ENCODE assay signal across 27 cellular contexts in the genomic region with DNA sequence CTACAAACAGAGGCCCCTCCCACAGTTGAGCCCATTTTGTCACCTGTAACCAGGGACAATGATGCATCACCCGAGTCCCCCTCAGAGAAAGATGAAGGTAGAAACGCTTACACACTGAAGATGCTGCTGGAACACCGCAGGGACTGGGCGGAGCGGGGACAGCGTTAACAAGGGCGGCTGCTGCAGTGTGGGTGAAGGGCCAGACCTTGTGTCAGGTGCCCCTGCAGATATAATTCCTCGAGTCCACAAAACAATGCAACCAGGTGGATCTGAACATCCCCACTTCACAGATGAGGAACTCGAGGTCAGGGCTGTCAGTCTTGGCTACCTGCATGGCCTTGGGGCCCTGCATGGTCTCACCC. TPM values are rescaled to one million over a fixed set of nuclear protein-coding genes. Genes with fewer than 3 reads are reported as not detected.
A peak's percentile ranks its signal among the peaks of the same experiment; 100 is the strongest.
DNase-seq lines count a peak whose midpoint lies in the region; ATAC-seq, FAIRE-seq and TF ChIP-seq lines count a peak whose summit lies in the region.
"Had no signal": no experiment of that assay in that cellular context is flagged by ENCODE, and none has a peak within 500 bp of the region (broad histone marks: within the 10 kb centered on the region; RNA-seq: fewer than 3 reads in every experiment).

No MANE protein-coding gene starts in this region.

- no peak overlapping the region for H3K4me2 ChIP-seq in H1 (ENCODE audit: insufficient read depth in 1 of 2, low read depth in 2 of 2, low read length in 2 of 2)
- H3K4me2 ChIP-seq: KMS-11 had no signal

- no peak for FAIRE-seq in H1 (lab: Jason Lieb, UNC)
- FAIRE-seq: D721Med, kidney, RCC 7860 had no signal

- no peak overlapping the region for H3K14ac ChIP-seq in H1 (ENCODE audit: insufficient read length)

- no peak overlapping the region for H3K27ac ChIP-seq in CD8-positive, alpha-beta memory T cell (ENCODE audit: low read depth, low read length)
- no peak overlapping the region for H3K27ac ChIP-seq in H1 (ENCODE audit: low read depth, low read length)
- H3K27ac ChIP-seq: KMS-11, lower lobe of right lung, SJSA1 had no signal

- H2AK5ac ChIP-seq in H1 (ENCODE audit: low read depth, low read length): no peak overlapping the region

- H4K8ac ChIP-seq in H1 (ENCODE audit: extremely low read depth, insufficient read depth, low read length): no peak overlapping the region

- H2BK120ac ChIP-seq in H1 (replicated peaks; ENCODE audit: low read depth, low read length): no peak overlapping the region

- H3K9me3 ChIP-seq in CD8-positive, alpha-beta memory T cell (ENCODE audit: low read length): no peaks in the 10 kb centered on the region
- no peaks in the 10 kb centered on the region for H3K9me3 ChIP-seq in H1 (ENCODE audit: insufficient read depth in 2 of 2, low read depth in 1 of 2, low read length in 1 of 2)
- H3K9me3 ChIP-seq: lower lobe of right lung, mucosa of descending colon, SJSA1, upper lobe of left lung had no signal

- WGBS in H1 (ENCODE audit: extremely low coverage in 1 of 2, insufficient coverage in 1 of 2, insufficient read length in 1 of 2, insufficient replicate concordance in 2 of 2, low coverage in 1 of 2, low lambda C conversion rate in 2 of 2, missing lambda C conversion rate in 1 of 2), 2 experiments: 91% methylated on average over 9 of the region's 9 CpGs; no CpG with 5 or more reads in 1 of the 2 experiments

- no peaks in the 10 kb centered on the region for H3K27me3 ChIP-seq in CD8-positive, alpha-beta memory T cell (ENCODE audit: insufficient read depth, low read length, poor library complexity, severe bottlenecking)
- no peaks in the 10 kb centered on the region for H3K27me3 ChIP-seq in H1 (replicated peaks in 1 of 4; ENCODE audit: control insufficient read depth in 3 of 4, extremely low read depth in 1 of 4, insufficient read depth in 3 of 4, low read length in 3 of 4)
- H3K27me3 ChIP-seq: SJSA1, upper lobe of left lung had no signal

- H2BK15ac ChIP-seq in H1 (ENCODE audit: low read length): 0 out of 2 replicates have a peak overlapping the region, but pooled peaks have one; percentile 49

- no peaks in the 10 kb centered on the region for H4K20me1 ChIP-seq in H1 (replicated peaks in 1 of 2; ENCODE audit: control insufficient read depth in 1 of 2, insufficient read depth in 2 of 2, low read length in 2 of 2)

- ATAC-seq in activated CD8-positive, alpha-beta memory T cell treated with anti-CD3 and anti-CD28 coated beads, Interleukin-2, amount 10 ng/mL, durations not matched to agents 7 days and 5 days: no peak
- ATAC-seq in stimulated activated effector memory CD8-positive, alpha-beta T cell treated with anti-CD3 and anti-CD28 coated beads, Interleukin-12 subunit alpha, Interleukin-12 subunit beta, amount 100 ng/mL, for 72 hours: no peak
- ATAC-seq: mucosa of descending colon had no signal

- no peak for TF ChIP-seq POLR2A in H1 (IDR thresholded peaks at IDR 0.05; ENCODE audit: control extremely low read depth in 1 of 2, low read depth in 2 of 2, low read length in 2 of 2)

- H2BK12ac ChIP-seq in H1 (ENCODE audit: low read depth, low read length): no peak overlapping the region

- H3K56ac ChIP-seq in H1 (replicated peaks; ENCODE audit: insufficient read length, low read depth, low read length): no peak overlapping the region

- peaks cover 47% of the 10 kb centered on the region for H3K4me1 ChIP-seq in CD8-positive, alpha-beta memory T cell (ENCODE audit: insufficient read depth, low read length)
- peaks cover 0 to 3% (median 2%) of the 10 kb centered on the region in 4 experiments; a peak in 5 of 7 replicates for H3K4me1 ChIP-seq in H1 (replicated peaks in 1 of 4; ENCODE audit: control insufficient read depth in 3 of 4, insufficient read depth in 4 of 4, low read length in 3 of 4)
- H3K4me1 ChIP-seq: SJSA1 had no signal

- no peaks in the 10 kb centered on the region; the same call in 1 of the 2 replicates for H3K79me1 ChIP-seq in H1 (ENCODE audit: low read depth, low read length)

- peak overlapping the region; percentile 45 for H3K27ac Mint-ChIP-seq in activated CD8-positive, alpha-beta memory T cell treated with anti-CD3 and anti-CD28 coated beads, Interleukin-2, amount 10 ng/mL, durations not matched to agents 7 days and 5 days
- H3K27ac Mint-ChIP-seq in CD8-positive, alpha-beta memory T cell: peak overlapping the region; percentile 32 to 96 (median 82)
- peak overlapping the region; percentile 37 for H3K27ac Mint-ChIP-seq in stimulated activated effector memory CD8-positive, alpha-beta T cell treated with anti-CD3 and anti-CD28 coated beads, Interleukin-12 subunit alpha, Interleukin-12 subunit beta, amount 100 ng/mL, for 72 hours

- H4K5ac ChIP-seq in H1 (ENCODE audit: insufficient read length, low read depth, low read length): no peak overlapping the region

- no peak overlapping the region for H3K4ac ChIP-seq in H1 (replicated peaks; ENCODE audit: insufficient read length, low read depth, low read length)

- no peak for TF ChIP-seq EP300 in H1 (IDR thresholded peaks at IDR 0.05; ENCODE audit: borderline replicate concordance in 1 of 2, low read depth in 2 of 2, low read length in 2 of 2)

- H3K36me3 Mint-ChIP-seq in activated CD8-positive, alpha-beta memory T cell treated with anti-CD3 and anti-CD28 coated beads, Interleukin-2, amount 10 ng/mL, durations not matched to agents 7 days and 5 days: no peaks in the 10 kb centered on the region
- H3K36me3 Mint-ChIP-seq in CD8-positive, alpha-beta memory T cell: no peaks in the 10 kb centered on the region
- H3K36me3 Mint-ChIP-seq in stimulated activated effector memory CD8-positive, alpha-beta T cell treated with anti-CD3 and anti-CD28 coated beads, Interleukin-12 subunit alpha, Interleukin-12 subunit beta, amount 100 ng/mL, for 72 hours: no peaks in the 10 kb centered on the region

- no peak for DNase-seq in activated CD8-positive, alpha-beta memory T cell treated with anti-CD3 and anti-CD28 coated beads, Interleukin-2, amount 10 ng/mL, durations not matched to agents 7 days and 5 days
- DNase-seq in activated CD8-positive, alpha-beta memory T cell treated with anti-CD3 and anti-CD28 coated beads for 24 hours: no peak
- peak in 1 of 5 donors; percentile 35 for DNase-seq in CD8-positive, alpha-beta memory T cell
- DNase-seq in H1 (ENCODE audit: low read depth in 1 of 2, low spot score in 2 of 2) (no peak), NCI-H1092 (lab: John Stamatoyannopoulos, UW) (no peak), RKO (ENCODE audit: low spot score) (no peak)
- no peak for DNase-seq in stimulated activated effector memory CD8-positive, alpha-beta T cell treated with anti-CD3 and anti-CD28 coated beads, Interleukin-12 subunit alpha, Interleukin-12 subunit beta, amount 100 ng/mL, for 72 hours (ENCODE audit: low spot score in 2 of 2)
- DNase-seq in stimulated activated naive CD4-positive, alpha-beta T cell treated with Interleukin-2 at 50 U/mL for 16 hours (lab: John Stamatoyannopoulos, UW): no peak
- DNase-seq: activated CD4-positive, alpha-beta T cell treated with anti-CD3 and anti-CD28 coated beads for 4 hours; activated naive CD4-positive, alpha-beta T cell; amygdala; C1 segment of cervical spinal cord; cortex of kidney; kidney; lower lobe of right lung; mucosa of descending colon; NCI-H1694; NCI-H69; posterior cingulate gyrus had no signal

- H2BK5ac ChIP-seq in H1 (ENCODE audit: low read depth, low read length): no peak overlapping the region

- H3K79me2 ChIP-seq in H1 (ENCODE audit: control insufficient read depth in 1 of 2, insufficient read depth in 2 of 2, low read length in 2 of 2): peaks cover 0 to 4% of the 10 kb centered on the region in 2 experiments; a peak in 1 of 4 replicates

- no peak overlapping the region for H2AFZ ChIP-seq in H1 (ENCODE audit: low read length)

- CTCF ChIA-PET in activated CD8-positive, alpha-beta memory T cell treated with anti-CD3 and anti-CD28 coated beads, Interleukin-2, amount 10 ng/mL, durations not matched to agents 7 days and 5 days (lab: Charles Lee): interaction anchor here (2.4 kb wide), 1 partner anchor 9 kb away, joined by 11 read pairs; a partner anchor contains a TSS
- CTCF ChIA-PET in CD8-positive, alpha-beta memory T cell (lab: Charles Lee): interaction anchor here (3.7 to 11.0 kb wide), 2 partner anchors 8 to 75 kb away, joined by 15 to 118 read pairs; a partner anchor contains a TSS
- CTCF ChIA-PET in H1 (lab: Charles Lee; ENCODE audit: partially characterized antibody): interaction anchor here (0.7 to 2.0 kb wide), 3 partner anchors 9 to 84 kb away, joined by 3 to 5 read pairs (median 5); no protein-coding TSS in a partner anchor

- POLR2A ChIA-PET in CD8-positive, alpha-beta memory T cell (lab: Charles Lee): no interaction called here
- POLR2A ChIA-PET in H1 (lab: Charles Lee; ENCODE audit: partially characterized antibody): interaction anchor here (1.4 kb wide), 1 partner anchor 9 kb away, joined by 3 read pairs; a partner anchor contains a TSS

- H3K4me1 Mint-ChIP-seq in activated CD8-positive, alpha-beta memory T cell treated with anti-CD3 and anti-CD28 coated beads, Interleukin-2, amount 10 ng/mL, durations not matched to agents 7 days and 5 days: peaks cover 57% of the 10 kb centered on the region
- peaks cover 54 to 62% (median 61%) of the 10 kb centered on the region in 3 donors for H3K4me1 Mint-ChIP-seq in CD8-positive, alpha-beta memory T cell
- H3K4me1 Mint-ChIP-seq in stimulated activated effector memory CD8-positive, alpha-beta T cell treated with anti-CD3 and anti-CD28 coated beads, Interleukin-12 subunit alpha, Interleukin-12 subunit beta, amount 100 ng/mL, for 72 hours: peaks cover 54% of the 10 kb centered on the region

- no peak overlapping the region for H3K4me3 ChIP-seq in CD8-positive, alpha-beta memory T cell (ENCODE audit: low read length)
- H3K4me3 ChIP-seq in H1 (ENCODE audit: extremely low read depth in 1 of 4, insufficient read depth in 2 of 4, low read depth in 3 of 4, low read length in 4 of 4): no peak overlapping the region
- H3K4me3 ChIP-seq: lower lobe of right lung, mucosa of descending colon, SJSA1, upper lobe of left lung had no signal

- H3K36me3 ChIP-seq in CD8-positive, alpha-beta memory T cell (ENCODE audit: insufficient read depth, low read length): no peaks in the 10 kb centered on the region
- no peaks in the 10 kb centered on the region for H3K36me3 ChIP-seq in H1 (ENCODE audit: control insufficient read depth in 2 of 4, insufficient read depth in 4 of 4, low read length in 3 of 4)
- H3K36me3 ChIP-seq: lower lobe of right lung, SJSA1, upper lobe of left lung had no signal

- H2BK20ac ChIP-seq in H1 (ENCODE audit: low read length): no peak overlapping the region

- TF ChIP-seq RAD21 in H1 (IDR thresholded peaks at IDR 0.05 in 1 of 2, conservative IDR thresholded peaks at IDR 0.05 in 1 of 2; ENCODE audit: low read depth in 2 of 2, low read length in 2 of 2): no peak

- H3K9me3 Mint-ChIP-seq in activated CD8-positive, alpha-beta memory T cell treated with anti-CD3 and anti-CD28 coated beads, Interleukin-2, amount 10 ng/mL, durations not matched to agents 7 days and 5 days (ENCODE audit: low read depth): no peaks in the 10 kb centered on the region
- no peaks in the 10 kb centered on the region for H3K9me3 Mint-ChIP-seq in CD8-positive, alpha-beta memory T cell
- no peaks in the 10 kb centered on the region for H3K9me3 Mint-ChIP-seq in stimulated activated effector memory CD8-positive, alpha-beta T cell treated with anti-CD3 and anti-CD28 coated beads, Interleukin-12 subunit alpha, Interleukin-12 subunit beta, amount 100 ng/mL, for 72 hours
- H3K9me3 Mint-ChIP-seq: H9 had no signal

- no peak overlapping the region for H3K4me3 Mint-ChIP-seq in activated CD8-positive, alpha-beta memory T cell treated with anti-CD3 and anti-CD28 coated beads, Interleukin-2, amount 10 ng/mL, durations not matched to agents 7 days and 5 days
- H3K4me3 Mint-ChIP-seq in CD8-positive, alpha-beta memory T cell: peak overlapping the region in 5 of 7 donors; percentile 28 to 83 (median 72)
- no peak overlapping the region for H3K4me3 Mint-ChIP-seq in stimulated activated effector memory CD8-positive, alpha-beta T cell treated with anti-CD3 and anti-CD28 coated beads, Interleukin-12 subunit alpha, Interleukin-12 subunit beta, amount 100 ng/mL, for 72 hours
- H3K4me3 Mint-ChIP-seq: H9 had no signal

- no peak overlapping the region for H3K18ac ChIP-seq in H1 (ENCODE audit: extremely low read depth, low read length)

- no peaks in the 10 kb centered on the region for H3K23me2 ChIP-seq in H1 (ENCODE audit: low read depth, low read length)

- peaks cover 10% of the 10 kb centered on the region for H3K27me3 Mint-ChIP-seq in activated CD8-positive, alpha-beta memory T cell treated with anti-CD3 and anti-CD28 coated beads, Interleukin-2, amount 10 ng/mL, durations not matched to agents 7 days and 5 days
- H3K27me3 Mint-ChIP-seq in CD8-positive, alpha-beta memory T cell: no peaks in the 10 kb centered on the region

- TF ChIP-seq CTCF in H1 (IDR thresholded peaks at IDR 0.05; ENCODE audit: control extremely low read depth in 1 of 3, insufficient read depth in 1 of 3, low read depth in 1 of 3, low read length in 3 of 3): no peak

- no peak overlapping the region for H3K9ac ChIP-seq in H1 (replicated peaks in 1 of 4; ENCODE audit: extremely low read depth in 1 of 4, low read depth in 3 of 4, low read length in 3 of 4)
- H3K9ac ChIP-seq: KMS-11 had no signal

- H4K91ac ChIP-seq in H1 (replicated peaks; ENCODE audit: insufficient read length, low read length): no peak overlapping the region

- H3K23ac ChIP-seq in H1 (ENCODE audit: insufficient read length): no peak overlapping the region

RNA-seq across cellular contexts. Expression of a gene that starts 6.3 kb away (rescaled TPM):
- total RNA-seq in activated CD8-positive, alpha-beta memory T cell treated with anti-CD3 and anti-CD28 coated beads, Interleukin-2, amount 10 ng/mL, durations not matched to agents 7 days and 5 days: 10 to 100 TPM; 16.9 to 27.8 TPM
- 10 to 100 TPM; 15.1 to 19.8 TPM for total RNA-seq in CD8-positive, alpha-beta memory T cell
- polyA plus RNA-seq in CD8-positive, alpha-beta memory T cell: 11.2 TPM
- total RNA-seq in H1 (2021; fragmentation: NEBNext Ultra II Directional; extraction: Animal tissue kit (Norgen Biotek cat#: 25700)): 28.1 and 33.8 TPM in 2 replicates
- polyA plus RNA-seq in H1 (2011; rRNA removed): 15.2 and 31.3 TPM in 2 replicates
- 14.1 TPM for polyA plus RNA-seq in H1 (2011; cell fraction: cytosol; rRNA removed)
- polyA plus RNA-seq in H1 (2011; cell fraction: nucleus; rRNA removed): 49.4 TPM
- polyA plus RNA-seq in H1 (2012, experiment 1 of 2): 20.3 to 30.7 TPM (median 27.8 TPM) in 4 replicates
- 32.4 TPM for polyA plus RNA-seq in H1 (2012, experiment 2 of 2)
- 23.0 TPM for polyA plus RNA-seq in H1 (2013, experiment 1 of 2)
- 21.6 TPM for polyA plus RNA-seq in H1 (2013, experiment 2 of 2)
- polyA minus RNA-seq in H1 (2011; rRNA and poly(A)+ RNA removed): 51.2 and 56.3 TPM in 2 replicates
- polyA minus RNA-seq in H1 (2011; cell fraction: cytosol; rRNA and poly(A)+ RNA removed): 21.0 TPM
- polyA minus RNA-seq in H1 (2011; cell fraction: nucleus; rRNA and poly(A)+ RNA removed): 57.7 TPM

RNA-seq across cellular contexts. Expression of a gene that starts 9.5 kb away (rescaled TPM):
- 1 to 10 TPM; 1.1 to 2.6 TPM for total RNA-seq in activated CD8-positive, alpha-beta memory T cell treated with anti-CD3 and anti-CD28 coated beads, Interleukin-2, amount 10 ng/mL, durations not matched to agents 7 days and 5 days
- total RNA-seq in CD8-positive, alpha-beta memory T cell: 1 to 10 TPM; 4.8 to 6.8 TPM
- polyA plus RNA-seq in CD8-positive, alpha-beta memory T cell: 0.67 TPM
- 24.6 and 25.4 TPM in 2 replicates for total RNA-seq in H1 (2021; fragmentation: NEBNext Ultra II Directional; extraction: Animal tissue kit (Norgen Biotek cat#: 25700))
- 65.7 and 74.8 TPM in 2 replicates for polyA plus RNA-seq in H1 (2011; rRNA removed)
- polyA plus RNA-seq in H1 (2011; cell fraction: cytosol; rRNA removed): 69.9 TPM
- 99.2 TPM for polyA plus RNA-seq in H1 (2011; cell fraction: nucleus; rRNA removed)
- polyA plus RNA-seq in H1 (2012, experiment 1 of 2): 26.4 to 39.5 TPM (median 32.7 TPM) in 4 replicates
- polyA plus RNA-seq in H1 (2012, experiment 2 of 2): 41.1 TPM
- polyA plus RNA-seq in H1 (2013, experiment 1 of 2): 27.1 TPM
- polyA plus RNA-seq in H1 (2013, experiment 2 of 2): 26.2 TPM
- 28.7 and 41.3 TPM in 2 replicates for polyA minus RNA-seq in H1 (2011; rRNA and poly(A)+ RNA removed)
- polyA minus RNA-seq in H1 (2011; cell fraction: cytosol; rRNA and poly(A)+ RNA removed): 35.0 TPM
- 35.7 TPM for polyA minus RNA-seq in H1 (2011; cell fraction: nucleus; rRNA and poly(A)+ RNA removed)

RNA-seq across cellular contexts. Expression of a gene that starts 15.0 kb away (rescaled TPM):
- not detected for total RNA-seq in activated CD8-positive, alpha-beta memory T cell treated with anti-CD3 and anti-CD28 coated beads, Interleukin-2, amount 10 ng/mL, durations not matched to agents 7 days and 5 days
- not detected for total RNA-seq in CD8-positive, alpha-beta memory T cell
- polyA plus RNA-seq in CD8-positive, alpha-beta memory T cell: not detected
- total RNA-seq in H1 (2021; fragmentation: NEBNext Ultra II Directional; extraction: Animal tissue kit (Norgen Biotek cat#: 25700)): 3.6 and 3.8 TPM in 2 replicates
- polyA plus RNA-seq in H1 (2011; rRNA removed): 3.1 and 8.1 TPM in 2 replicates
- polyA plus RNA-seq in H1 (2011; cell fraction: cytosol; rRNA removed): 3.4 TPM
- polyA plus RNA-seq in H1 (2011; cell fraction: nucleus; rRNA removed): 9.6 TPM
- polyA plus RNA-seq in H1 (2012, experiment 1 of 2): 3.4 to 5.8 TPM (median 4.6 TPM) in 4 replicates
- polyA plus RNA-seq in H1 (2012, experiment 2 of 2): 5.5 TPM
- polyA plus RNA-seq in H1 (2013, experiment 1 of 2): 6.5 TPM
- 8.6 TPM for polyA plus RNA-seq in H1 (2013, experiment 2 of 2)
- polyA minus RNA-seq in H1 (2011; rRNA and poly(A)+ RNA removed): 1.9 and 4.1 TPM in 2 replicates
- polyA minus RNA-seq in H1 (2011; cell fraction: cytosol; rRNA and poly(A)+ RNA removed): 3.8 TPM
- polyA minus RNA-seq in H1 (2011; cell fraction: nucleus; rRNA and poly(A)+ RNA removed): 2.5 TPM
- total RNA-seq: glomerular endothelial cell; T-helper 2 cell treated with Interferon-gamma antibody and Interleukin-4, amounts not matched to agents 100 ng/mL and 5 ng/mL, for 36 hours had no signal

RNA-seq across cellular contexts. Expression of a gene that starts 39.0 kb away (rescaled TPM):
- under 1 TPM; 0.14 to 0.20 TPM for total RNA-seq in activated CD8-positive, alpha-beta memory T cell treated with anti-CD3 and anti-CD28 coated beads, Interleukin-2, amount 10 ng/mL, durations not matched to agents 7 days and 5 days
- total RNA-seq in CD8-positive, alpha-beta memory T cell: under 1 TPM; 0.18 to 0.22 TPM
- not detected for polyA plus RNA-seq in CD8-positive, alpha-beta memory T cell
- total RNA-seq in H1 (2021; fragmentation: NEBNext Ultra II Directional; extraction: Animal tissue kit (Norgen Biotek cat#: 25700)): 2.2 and 2.3 TPM in 2 replicates
- polyA plus RNA-seq in H1 (2011; rRNA removed): 1.1 and 1.7 TPM in 2 replicates
- polyA plus RNA-seq in H1 (2011; cell fraction: cytosol; rRNA removed): 1.7 TPM
- 8.6 TPM for polyA plus RNA-seq in H1 (2011; cell fraction: nucleus; rRNA removed)
- polyA plus RNA-seq in H1 (2012, experiment 1 of 2): 1.4 to 3.8 TPM (median 2.5 TPM) in 4 replicates
- polyA plus RNA-seq in H1 (2012, experiment 2 of 2): 0.79 TPM
- polyA plus RNA-seq in H1 (2013, experiment 1 of 2): 0.85 TPM
- polyA plus RNA-seq in H1 (2013, experiment 2 of 2): 0.90 TPM
- polyA minus RNA-seq in H1 (2011; rRNA and poly(A)+ RNA removed): 0.68 and 0.98 TPM in 2 replicates
- polyA minus RNA-seq in H1 (2011; cell fraction: cytosol; rRNA and poly(A)+ RNA removed): 4.6 TPM
- polyA minus RNA-seq in H1 (2011; cell fraction: nucleus; rRNA and poly(A)+ RNA removed): 1.6 TPM
- total RNA-seq: SJSA1 had no signal

Comparison
In these comparisons a context has a peak if more than half of its experiments do, and no peak if none do; other contexts are left out.
1. H3K4me3 Mint-ChIP-seq: peak in CD8-positive, alpha-beta memory T cell (5 of 7); none in activated CD8-positive, alpha-beta memory T cell treated with anti-CD3 and anti-CD28 coated beads, Interleukin-2, amount 10 ng/mL, durations not matched to agents 7 days and 5 days (single experiment) and stimulated activated effector memory CD8-positive, alpha-beta T cell treated with anti-CD3 and anti-CD28 coated beads, Interleukin-12 subunit alpha, Interleukin-12 subunit beta, amount 100 ng/mL, for 72 hours (single experiment).
2. Peak in every context shown above with its lines, with median percentiles within 50 percentile points of each other: H3K27ac Mint-ChIP-seq.